In genomic region chr12:53320352-53321195, GRCh38 we compare ENCODE assay signal across 1 cellular context.
TF ChIP-seq lines count a peak whose summit lies in the region.

No MANE protein-coding gene starts in this region.

TF ChIP-seq in HCT116, 20 proteins besides CTCF, POLR2A, EP300 and RAD21 (continued from another document):
- TF ChIP-seq, protein P1, sequence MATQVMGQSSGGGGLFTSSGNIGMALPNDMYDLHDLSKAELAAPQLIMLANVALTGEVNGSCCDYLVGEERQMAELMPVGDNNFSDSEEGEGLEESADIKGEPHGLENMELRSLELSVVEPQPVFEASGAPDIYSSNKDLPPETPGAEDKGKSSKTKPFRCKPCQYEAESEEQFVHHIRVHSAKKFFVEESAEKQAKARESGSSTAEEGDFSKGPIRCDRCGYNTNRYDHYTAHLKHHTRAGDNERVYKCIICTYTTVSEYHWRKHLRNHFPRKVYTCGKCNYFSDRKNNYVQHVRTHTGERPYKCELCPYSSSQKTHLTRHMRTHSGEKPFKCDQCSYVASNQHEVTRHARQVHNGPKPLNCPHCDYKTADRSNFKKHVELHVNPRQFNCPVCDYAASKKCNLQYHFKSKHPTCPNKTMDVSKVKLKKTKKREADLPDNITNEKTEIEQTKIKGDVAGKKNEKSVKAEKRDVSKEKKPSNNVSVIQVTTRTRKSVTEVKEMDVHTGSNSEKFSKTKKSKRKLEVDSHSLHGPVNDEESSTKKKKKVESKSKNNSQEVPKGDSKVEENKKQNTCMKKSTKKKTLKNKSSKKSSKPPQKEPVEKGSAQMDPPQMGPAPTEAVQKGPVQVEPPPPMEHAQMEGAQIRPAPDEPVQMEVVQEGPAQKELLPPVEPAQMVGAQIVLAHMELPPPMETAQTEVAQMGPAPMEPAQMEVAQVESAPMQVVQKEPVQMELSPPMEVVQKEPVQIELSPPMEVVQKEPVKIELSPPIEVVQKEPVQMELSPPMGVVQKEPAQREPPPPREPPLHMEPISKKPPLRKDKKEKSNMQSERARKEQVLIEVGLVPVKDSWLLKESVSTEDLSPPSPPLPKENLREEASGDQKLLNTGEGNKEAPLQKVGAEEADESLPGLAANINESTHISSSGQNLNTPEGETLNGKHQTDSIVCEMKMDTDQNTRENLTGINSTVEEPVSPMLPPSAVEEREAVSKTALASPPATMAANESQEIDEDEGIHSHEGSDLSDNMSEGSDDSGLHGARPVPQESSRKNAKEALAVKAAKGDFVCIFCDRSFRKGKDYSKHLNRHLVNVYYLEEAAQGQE (IDR thresholded peaks at IDR 0.05; ENCODE audit: low read depth), result no peak
- TF ChIP-seq, protein P2, sequence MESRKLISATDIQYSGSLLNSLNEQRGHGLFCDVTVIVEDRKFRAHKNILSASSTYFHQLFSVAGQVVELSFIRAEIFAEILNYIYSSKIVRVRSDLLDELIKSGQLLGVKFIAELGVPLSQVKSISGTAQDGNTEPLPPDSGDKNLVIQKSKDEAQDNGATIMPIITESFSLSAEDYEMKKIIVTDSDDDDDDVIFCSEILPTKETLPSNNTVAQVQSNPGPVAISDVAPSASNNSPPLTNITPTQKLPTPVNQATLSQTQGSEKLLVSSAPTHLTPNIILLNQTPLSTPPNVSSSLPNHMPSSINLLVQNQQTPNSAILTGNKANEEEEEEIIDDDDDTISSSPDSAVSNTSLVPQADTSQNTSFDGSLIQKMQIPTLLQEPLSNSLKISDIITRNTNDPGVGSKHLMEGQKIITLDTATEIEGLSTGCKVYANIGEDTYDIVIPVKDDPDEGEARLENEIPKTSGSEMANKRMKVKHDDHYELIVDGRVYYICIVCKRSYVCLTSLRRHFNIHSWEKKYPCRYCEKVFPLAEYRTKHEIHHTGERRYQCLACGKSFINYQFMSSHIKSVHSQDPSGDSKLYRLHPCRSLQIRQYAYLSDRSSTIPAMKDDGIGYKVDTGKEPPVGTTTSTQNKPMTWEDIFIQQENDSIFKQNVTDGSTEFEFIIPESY (IDR thresholded peaks at IDR 0.05; ENCODE audit: extremely low read depth, insufficient replicate concordance, low read length), result no peak
- no peak for TF ChIP-seq SP1 (IDR thresholded peaks at IDR 0.05; ENCODE audit: low read depth)
